1 cellular context compared by ENCODE assay signal in the genomic region with DNA sequence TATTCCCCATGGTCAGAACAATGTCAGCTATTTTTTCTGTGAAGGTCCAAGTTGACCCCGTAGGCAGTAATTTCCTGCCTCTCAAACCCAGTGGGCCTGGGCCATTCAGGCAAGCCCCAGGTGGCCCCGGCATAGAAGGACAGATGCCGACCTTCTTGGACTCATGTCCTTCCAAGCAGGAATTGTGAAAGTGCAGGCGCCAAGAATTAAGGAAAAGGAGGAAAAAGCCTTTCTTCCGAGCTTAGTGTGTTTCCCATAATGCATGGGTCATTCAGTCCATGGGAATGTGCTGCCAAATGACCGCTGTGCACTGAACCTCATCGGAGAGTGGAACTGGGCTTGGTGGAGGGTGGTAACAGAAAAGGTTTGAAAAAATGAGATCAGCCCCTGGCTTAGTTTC.
TF ChIP-seq lines count a peak whose summit lies in the region.

No MANE protein-coding gene starts in this region.

TF ChIP-seq in HCT116, 20 proteins besides CTCF, POLR2A, EP300 and RAD21 (continued from another document):
- TF ChIP-seq, protein P1, sequence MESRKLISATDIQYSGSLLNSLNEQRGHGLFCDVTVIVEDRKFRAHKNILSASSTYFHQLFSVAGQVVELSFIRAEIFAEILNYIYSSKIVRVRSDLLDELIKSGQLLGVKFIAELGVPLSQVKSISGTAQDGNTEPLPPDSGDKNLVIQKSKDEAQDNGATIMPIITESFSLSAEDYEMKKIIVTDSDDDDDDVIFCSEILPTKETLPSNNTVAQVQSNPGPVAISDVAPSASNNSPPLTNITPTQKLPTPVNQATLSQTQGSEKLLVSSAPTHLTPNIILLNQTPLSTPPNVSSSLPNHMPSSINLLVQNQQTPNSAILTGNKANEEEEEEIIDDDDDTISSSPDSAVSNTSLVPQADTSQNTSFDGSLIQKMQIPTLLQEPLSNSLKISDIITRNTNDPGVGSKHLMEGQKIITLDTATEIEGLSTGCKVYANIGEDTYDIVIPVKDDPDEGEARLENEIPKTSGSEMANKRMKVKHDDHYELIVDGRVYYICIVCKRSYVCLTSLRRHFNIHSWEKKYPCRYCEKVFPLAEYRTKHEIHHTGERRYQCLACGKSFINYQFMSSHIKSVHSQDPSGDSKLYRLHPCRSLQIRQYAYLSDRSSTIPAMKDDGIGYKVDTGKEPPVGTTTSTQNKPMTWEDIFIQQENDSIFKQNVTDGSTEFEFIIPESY (IDR thresholded peaks at IDR 0.05; ENCODE audit: extremely low read depth, insufficient replicate concordance, low read length) = no peak
